ENCODE assay signal across 26 cellular contexts in genomic region chr15:42681119-42681518, GRCh38.
"Had no signal": no experiment of that assay in that cellular context is flagged by ENCODE, and none has a peak within 500 bp of the region (broad histone marks: within the 10 kb centered on the region; RNA-seq: fewer than 3 reads in every experiment).

No MANE protein-coding gene starts in this region.

- ATAC-seq: lower lobe of right lung; naive thymus-derived CD8-positive, alpha-beta T cell; stimulated activated memory B cell treated with anti-CD40 and anti-IgM and Interleukin-4, amounts not matched to agents 10 μg/mL and 1 μg/mL and 100 μg/mL, for 72 hours; stimulated activated naive CD8-positive, alpha-beta T cell treated with anti-CD3 and anti-CD28 coated beads, Interleukin-15, amount 100 ng/mL, for 72 hours had no signal

- H3K9me3 ChIP-seq: lower lobe of right lung, neutrophil, prostate gland, right lobe of liver, tibial nerve, upper lobe of left lung had no signal

- H3K4me1 ChIP-seq: lower lobe of right lung, neural progenitor cell, prostate gland, right lobe of liver, tibial nerve, upper lobe of left lung had no signal

- H3K4me3 ChIP-seq: lower lobe of right lung, neural progenitor cell, prostate gland, right lobe of liver, smooth muscle cell, tibial nerve, upper lobe of left lung had no signal

- H3K36me3 ChIP-seq: neural progenitor cell, neutrophil had no signal

- H3K27ac ChIP-seq: lower lobe of right lung, neural progenitor cell, neutrophil, prostate gland, right lobe of liver, tibial nerve had no signal

- H3K27me3 ChIP-seq: neural progenitor cell, neutrophil, right lobe of liver, tibial nerve, upper lobe of left lung had no signal

- FAIRE-seq: islet of Langerhans, kidney, urothelium cell line had no signal

- DNase-seq: hypothalamus; immature natural killer cell; kidney; lower lobe of right lung; mammary epithelial cell; mesenchymal stem cell; naive thymus-derived CD8-positive, alpha-beta T cell; occipital lobe; retina; right lobe of liver; stimulated activated CD4-positive, alpha-beta T cell treated with anti-CD3 and anti-CD28 coated beads, Interleukin-1b, Interleukin-23, amount 100 ng/mL, for 48 hours; stimulated activated CD4-positive, alpha-beta T cell treated with anti-CD3 and anti-CD28 coated beads, Interleukin-2, amount 100 ng/mL, for 48 hours; stimulated activated CD4-positive, alpha-beta T cell treated with anti-CD3 and anti-CD28 coated beads, Interleukin-4, amount 100 ng/mL, for 4 hours; stimulated activated CD8-positive, alpha-beta memory T cell treated with anti-CD3 and anti-CD28 coated beads, Interleukin-4, amount 100 ng/mL, for 48 hours; stimulated activated naive CD4-positive, alpha-beta T cell treated with Interleukin-2 at 50 U/mL for 16 hours; stimulated activated naive CD8-positive, alpha-beta T cell treated with anti-CD3 and anti-CD28 coated beads, Interleukin-15, amount 100 ng/mL, for 72 hours; substantia nigra; upper lobe of left lung had no signal
